In the genomic region with DNA sequence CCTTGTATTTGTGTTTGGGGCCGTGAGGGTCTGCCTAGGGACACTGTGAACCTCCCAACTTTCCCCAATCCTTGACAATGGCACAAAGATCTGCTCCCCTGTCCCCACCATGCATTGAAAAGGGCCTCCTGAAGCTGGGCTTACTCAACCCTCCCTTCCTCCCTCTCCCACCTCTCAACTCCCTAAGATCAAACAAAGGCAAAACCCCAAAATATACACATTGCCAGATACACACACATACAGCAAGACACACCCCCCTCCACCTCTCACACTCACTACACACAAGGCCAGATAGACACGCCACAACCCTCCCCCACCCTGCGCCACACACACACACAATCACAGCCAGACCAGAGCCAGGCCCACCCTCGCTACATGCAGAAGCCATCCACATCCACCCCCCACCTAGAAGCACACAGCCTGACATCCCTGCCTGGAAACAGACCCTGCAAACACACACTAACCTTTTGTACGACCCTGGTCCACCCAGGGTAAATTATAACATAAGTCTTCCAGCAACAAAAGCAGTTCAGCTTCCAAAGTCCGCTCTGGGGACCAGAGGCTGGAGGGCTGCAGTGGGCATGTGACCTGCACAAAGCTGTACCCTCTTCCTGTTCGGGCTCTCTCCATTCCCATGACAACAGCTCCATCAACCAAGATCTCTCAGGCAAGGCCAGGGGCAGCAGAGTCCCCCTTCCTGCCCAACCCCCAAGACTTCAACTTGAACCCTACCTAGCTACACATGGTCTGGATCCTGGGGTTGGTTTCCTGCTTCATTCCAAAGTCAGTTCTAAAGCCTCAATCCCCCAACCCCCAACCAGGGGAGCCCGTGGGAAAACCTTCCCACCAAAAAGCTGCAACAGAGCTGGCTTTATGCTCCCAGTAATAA, we compare ENCODE assay signal across 8 cellular contexts. TPM values are rescaled to one million over a fixed set of nuclear protein-coding genes. Genes with fewer than 3 reads are reported as not detected.
DNase-seq lines count a peak whose midpoint lies in the region; ATAC-seq and TF ChIP-seq lines count a peak whose summit lies in the region.

No MANE protein-coding gene starts in this region.

- H3K27me3 ChIP-seq in GM06990 (replicated peaks; ENCODE audit: control insufficient read depth, insufficient read depth, low read length) (no peaks in the 10 kb centered on the region; the same call in 1 of the 2 replicates), esophagus (ENCODE audit: control insufficient read depth in 1 of 2, insufficient read depth in 2 of 2, low read length in 2 of 2) (no peaks in the 10 kb centered on the region), psoas muscle (ENCODE audit: insufficient read depth in 3 of 3, low read length in 2 of 3) (peaks cover 0 to 56% (median 8%) of the 10 kb centered on the region in 3 donors), foreskin keratinocyte (no peaks in the 10 kb centered on the region)

- H3K4me3 ChIP-seq in GM06990 (replicated peaks; ENCODE audit: low read depth, low read length) (peak overlapping the region; percentile 75), esophagus (ENCODE audit: low read depth in 1 of 2, low read length in 2 of 2) (peak overlapping the region; percentile 72 to 75), psoas muscle (peak overlapping the region; percentile 66)

- H3K4me1 ChIP-seq in esophagus (ENCODE audit: control insufficient read depth in 2 of 2, insufficient read depth in 2 of 2, low read length in 1 of 2) (peaks cover 0 to 22% of the 10 kb centered on the region in 2 donors), psoas muscle (peaks cover 30% of the 10 kb centered on the region), foreskin keratinocyte (peaks cover 4% of the 10 kb centered on the region)

- DNase-seq in GM06990 (ENCODE audit: extremely low read depth, insufficient read length) (no peak), psoas muscle (peak in 1 of 2 donors; percentile 33), foreskin keratinocyte (no peak), C1 segment of cervical spinal cord (lab: John Stamatoyannopoulos, UW) (no peak)

- H3K36me3 ChIP-seq in GM06990 (ENCODE audit: control insufficient read depth, insufficient read depth, low read length) (no peaks in the 10 kb centered on the region), esophagus (ENCODE audit: control insufficient read depth in 2 of 2, insufficient read depth in 2 of 2, low read length in 1 of 2) (peaks cover 0 to 2% of the 10 kb centered on the region in 2 donors), psoas muscle (ENCODE audit: insufficient read depth in 1 of 2, low read depth in 1 of 2) (no peaks in the 10 kb centered on the region)

- ATAC-seq in psoas muscle: no peak
- ATAC-seq in HG02642 (IDR thresholded peaks at IDR 0.05; ENCODE audit: poor library complexity, unreplicated experiment): no peak
- ATAC-seq in esophagus mucosa: no peak
- no peak for ATAC-seq in foreskin keratinocyte

- intact Hi-C loops in psoas muscle (cut with DNase I): no loop called here

- no peak for TF ChIP-seq CTCF in GM06990 (IDR thresholded peaks at IDR 0.05; ENCODE audit: insufficient read depth, low read length, poor library complexity, severe bottlenecking)
- no peak for TF ChIP-seq CTCF in psoas muscle (IDR thresholded peaks at IDR 0.05)
- TF ChIP-seq CTCF in foreskin keratinocyte (conservative IDR thresholded peaks at IDR 0.05): no peak

- H3K27ac ChIP-seq in esophagus (ENCODE audit: low read depth in 2 of 2, low read length in 1 of 2) (peak overlapping the region; percentile 3 to 38), psoas muscle (peak overlapping the region; percentile 50), foreskin keratinocyte (no peak overlapping the region)

- H3K9me3 ChIP-seq in esophagus (ENCODE audit: control insufficient read depth in 2 of 2, insufficient read depth in 1 of 2, low read depth in 1 of 2, low read length in 1 of 2) (no peaks in the 10 kb centered on the region), psoas muscle (no peaks in the 10 kb centered on the region)

- 48 to 52% methylated on average over 8 of the region's 8 CpGs for WGBS in esophagus, 2 donors
- WGBS in psoas muscle, 3 donors: 58 to 64% (median 63%) methylated on average over 8 of the region's 8 CpGs

TF ChIP-seq in PFSK-1, 5 proteins besides CTCF, POLR2A, EP300 and RAD21:
- peak; percentile 39; the same call in 1 of the 2 replicates for TF ChIP-seq SIN3A (IDR thresholded peaks at IDR 0.05; ENCODE audit: borderline replicate concordance, insufficient read depth, low read length)
- TF ChIP-seq TAF1 (IDR thresholded peaks at IDR 0.05; ENCODE audit: borderline replicate concordance, insufficient read depth, low read length): no peak
- no peak for TF ChIP-seq POLR2AphosphoS5 (IDR thresholded peaks at IDR 0.05; ENCODE audit: low read depth, low read length)

RNA-seq across cellular contexts. Expression of gene PCGF2, which starts 1.9 kb away (rescaled TPM):
- 145 TPM for polyA plus RNA-seq in PFSK-1 (2012; ENCODE audit: insufficient read length, low read depth)
- polyA plus RNA-seq in esophagus (10 to 100 TPM in 1 of 2 donors, 1 to 10 TPM in 1; 9.4 to 22.4 TPM), psoas muscle (1 to 10 TPM; 3.3 to 5.8 (median 5.1) TPM), foreskin keratinocyte (37.4 and 41.2 TPM in 2 replicates)
- total RNA-seq in psoas muscle (10 to 100 TPM in 1 of 4 donors, 1 to 10 TPM in 3; 7.1 to 10.8 (median 7.5) TPM), esophagus mucosa (18.0 TPM), foreskin keratinocyte (12.8 and 15.0 TPM in 2 replicates)

RNA-seq across cellular contexts. Expression of gene PSMB3, which starts 6.3 kb away (rescaled TPM):
- 327 TPM for polyA plus RNA-seq in PFSK-1 (2012; ENCODE audit: insufficient read length, low read depth)
- 100 to 1,000 TPM; 198 to 204 TPM for polyA plus RNA-seq in esophagus
- total RNA-seq in psoas muscle: 100 to 1,000 TPM; 112 to 209 (median 184) TPM
- polyA plus RNA-seq in psoas muscle: 100 to 1,000 TPM; 286 to 463 (median 332) TPM
- total RNA-seq in esophagus mucosa: 179 TPM
- total RNA-seq in foreskin keratinocyte: 264 and 287 TPM in 2 replicates
- 382 and 384 TPM in 2 replicates for polyA plus RNA-seq in foreskin keratinocyte

RNA-seq across cellular contexts. Expression of gene CISD3, which starts 16.1 kb away (rescaled TPM):
- 59.7 TPM for polyA plus RNA-seq in PFSK-1 (2012; ENCODE audit: insufficient read length, low read depth)
- polyA plus RNA-seq in esophagus (10 to 100 TPM; 14.5 to 28.5 TPM), psoas muscle (10 to 100 TPM; 39.6 to 83.6 (median 41.5) TPM), foreskin keratinocyte (62.4 and 68.4 TPM in 2 replicates)
- total RNA-seq in psoas muscle (10 to 100 TPM; 29.9 to 45.5 (median 37.4) TPM), esophagus mucosa (28.6 TPM), foreskin keratinocyte (23.2 and 27.2 TPM in 2 replicates)

RNA-seq across cellular contexts. Expression of gene MLLT6, which starts 41.2 kb away (rescaled TPM):
- polyA plus RNA-seq in PFSK-1 (2012; ENCODE audit: insufficient read length, low read depth): 44.6 TPM
- polyA plus RNA-seq in esophagus (10 to 100 TPM; 20.9 to 66.1 TPM), psoas muscle (10 to 100 TPM; 16.3 to 50.2 (median 25.5) TPM), foreskin keratinocyte (12.3 and 12.8 TPM in 2 replicates)
- total RNA-seq in psoas muscle (100 to 1,000 TPM in 1 of 4 donors, 10 to 100 TPM in 3; 78.5 to 120 (median 84.9) TPM), esophagus mucosa (40.2 TPM), foreskin keratinocyte (25.6 and 28.8 TPM in 2 replicates)

RNA-seq across cellular contexts. Expression of gene PIP4K2B, which starts 53.1 kb away (rescaled TPM):
- 75.8 TPM for polyA plus RNA-seq in PFSK-1 (2012; ENCODE audit: insufficient read length, low read depth)
- polyA plus RNA-seq in esophagus (10 to 100 TPM in 1 of 2 donors, 1 to 10 TPM in 1; 7.7 to 11.1 TPM), psoas muscle (10 to 100 TPM; 19.3 to 72.6 (median 26.5) TPM), foreskin keratinocyte (12.6 and 13.8 TPM in 2 replicates)
- total RNA-seq in psoas muscle (10 to 100 TPM; 61.2 to 66.7 (median 63.8) TPM), esophagus mucosa (15.1 TPM), foreskin keratinocyte (30.4 and 32.6 TPM in 2 replicates)
